10 cellular contexts compared by ENCODE assay signal in the genomic region with DNA sequence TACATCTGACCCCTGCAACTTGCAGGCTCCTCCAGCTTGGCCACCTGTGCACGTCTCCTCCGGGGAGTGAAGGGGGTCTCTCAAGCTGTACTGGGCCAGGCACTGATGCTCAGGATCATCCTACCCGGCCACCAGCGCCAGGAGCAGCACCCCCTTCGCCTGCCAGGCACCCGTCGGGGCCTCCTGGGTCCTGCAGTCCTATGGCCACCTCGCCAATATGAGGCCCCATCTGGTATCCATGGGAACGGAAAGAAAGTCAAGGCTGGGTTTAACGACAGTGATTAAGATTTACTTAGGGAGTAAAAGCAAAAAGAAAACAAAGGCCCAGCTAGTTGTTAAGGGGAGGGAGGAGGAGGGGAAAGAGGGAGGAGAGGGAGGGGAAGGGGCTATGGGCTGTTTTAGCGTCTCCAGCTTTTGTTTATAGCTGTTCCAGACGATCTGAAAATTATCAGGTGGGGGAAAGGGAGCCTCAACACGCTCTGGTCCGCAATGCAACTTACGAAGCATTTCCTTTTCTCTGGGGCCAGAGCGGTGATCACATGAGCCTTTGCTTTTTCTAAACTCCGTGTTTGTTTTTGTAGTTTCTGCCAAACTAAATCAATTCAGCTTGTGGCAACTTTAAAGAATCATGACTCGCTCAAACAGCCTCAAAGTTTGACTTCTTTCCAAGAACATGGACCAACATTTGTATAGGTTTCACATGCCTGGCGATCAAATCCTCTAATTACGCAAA.
DNase-seq lines count a peak whose midpoint lies in the region; ATAC-seq and TF ChIP-seq lines count a peak whose summit lies in the region.
"Had no signal": no experiment of that assay in that cellular context is flagged by ENCODE, and none has a peak within 500 bp of the region (broad histone marks: within the 10 kb centered on the region; RNA-seq: fewer than 3 reads in every experiment).

No MANE protein-coding gene starts in this region.

- H3K4me2 ChIP-seq in SK-N-SH, result no peak overlapping the region

- POLR2A ChIA-PET in SK-N-SH (lab: Yijun Ruan, JAX), result no interaction called here

- 66 to 75% methylated on average over 15 to 19 of the region's 20 CpGs for WGBS in mesodermal cell (ENCODE audit: insufficient coverage in 2 of 2), 2 experiments
- 11 to 19% methylated on average over 20 of the region's 20 CpGs for WGBS in thyroid gland, 2 donors
- 55% methylated on average over 18 of the region's 20 CpGs for WGBS in SK-N-SH (ENCODE audit: low lambda C conversion rate)

- H3K4me3 ChIP-seq in MG63 (no peak overlapping the region), mesodermal cell (ENCODE audit: extremely low read depth, insufficient read depth, low read length, poor library complexity, severe bottlenecking) (no peak overlapping the region), thyroid gland (replicated peaks in 1 of 3) (no peak overlapping the region), SK-N-SH (ENCODE audit: low read depth in 2 of 2, low read length in 1 of 2) (no peak overlapping the region)

- no peaks in the 10 kb centered on the region for H3K79me2 ChIP-seq in SK-N-SH (ENCODE audit: insufficient read depth)

- H3K36me3 ChIP-seq in MG63 (no peaks in the 10 kb centered on the region), mesodermal cell (ENCODE audit: control insufficient read depth, insufficient read depth, low read length) (no peaks in the 10 kb centered on the region), thyroid gland (no peaks in the 10 kb centered on the region), SK-N-SH (replicated peaks in 1 of 2; ENCODE audit: control insufficient read depth in 1 of 2, insufficient read depth in 2 of 2, low read length in 1 of 2) (no peaks in the 10 kb centered on the region)

- CTCF ChIA-PET in SK-N-SH (lab: Yijun Ruan, JAX), result interaction anchor here (1.7 kb wide), 1 partner anchor 132 kb away, joined by 5 read pairs; a partner anchor contains a TSS

- TF ChIP-seq EP300 in SK-N-SH (IDR thresholded peaks at IDR 0.05; ENCODE audit: borderline replicate concordance in 1 of 2, low read depth in 1 of 2, low read length in 1 of 2), result no peak

- no peaks in the 10 kb centered on the region for H3F3A ChIP-seq in SK-N-SH (replicated peaks; ENCODE audit: insufficient read depth)

- H3K4me1 ChIP-seq in mesodermal cell (ENCODE audit: control insufficient read depth, insufficient read depth, low read length, poor library complexity, severe bottlenecking), result peaks cover 14% of the 10 kb centered on the region
- H3K4me1 ChIP-seq in thyroid gland, result peaks cover 15 to 23% of the 10 kb centered on the region in 2 donors
- H3K4me1 ChIP-seq in SK-N-SH (ENCODE audit: control insufficient read depth in 1 of 2, insufficient read depth in 2 of 2, low read depth in 1 of 2, low read length in 1 of 2), result peaks cover 0 to 23% of the 10 kb centered on the region in 2 experiments; a peak in 1 of 4 replicates

- H3K27ac ChIP-seq in mesodermal cell (ENCODE audit: low read depth, low read length, severe bottlenecking) (peak overlapping the region; percentile 69), thyroid gland (peak overlapping the region; percentile 92 to 99 (median 95)), SK-N-SH (ENCODE audit: low read depth in 2 of 2, low read length in 1 of 2) (no peak overlapping the region; a peak in 1 of 4 replicates)

- TF ChIP-seq CTCF in thyroid gland (IDR thresholded peaks at IDR 0.05) (no peak), SK-N-SH (IDR thresholded peaks at IDR 0.05) (no peak)

- intact Hi-C loops in thyroid gland (cut with DNase I), result no loop called here

- ATAC-seq in HG03521 (IDR thresholded peaks at IDR 0.05; ENCODE audit: unreplicated experiment), result no peak

- H3K9me3 ChIP-seq in MG63 (no peaks in the 10 kb centered on the region; the same call in 1 of the 2 replicates), mesodermal cell (ENCODE audit: control insufficient read depth, low read length) (no peaks in the 10 kb centered on the region), thyroid gland (no peaks in the 10 kb centered on the region), SK-N-SH (no peaks in the 10 kb centered on the region)

- H3K27me3 ChIP-seq in MG63 (no peaks in the 10 kb centered on the region), thyroid gland (no peaks in the 10 kb centered on the region), SK-N-SH (ENCODE audit: insufficient read depth) (no peaks in the 10 kb centered on the region)

- no peaks in the 10 kb centered on the region for H3K9me2 ChIP-seq in SK-N-SH

- DNase-seq in MG63 (peak; percentile 59), dermis blood vessel endothelial cell (peak; percentile 10), thyroid gland (peak; percentile 63 to 66), NCI-H446 (lab: John Stamatoyannopoulos, UW) (no peak), SK-N-SH (no peak)
- DNase-seq: activated T-cell treated with anti-CD3 and anti-CD28 coated beads, Interleukin-2, amount 50 U/mL, for 1 hour; hippocampal formation; stimulated activated CD4-positive, alpha-beta T cell treated with anti-CD3 and anti-CD28 coated beads, Interleukin-1b, Interleukin-23, amount 100 ng/mL, for 48 hours had no signal

- H3K9ac ChIP-seq in SK-N-SH, result no peak overlapping the region

- no peaks in the 10 kb centered on the region for H4K20me1 ChIP-seq in SK-N-SH (ENCODE audit: insufficient read depth)

- no peak overlapping the region for H2AFZ ChIP-seq in SK-N-SH (ENCODE audit: low read depth)

- TF ChIP-seq POLR2A in thyroid gland (IDR thresholded peaks at IDR 0.05), result peak in 1 of 2 donors; percentile 64

- no peak for TF ChIP-seq RAD21 in SK-N-SH (IDR thresholded peaks at IDR 0.05; ENCODE audit: low read length)

TF ChIP-seq in SK-N-SH, 30 proteins besides CTCF, POLR2A, EP300 and RAD21:
- TF ChIP-seq TAF1 (IDR thresholded peaks at IDR 0.05; ENCODE audit: borderline replicate concordance, low read depth, low read length) (no peak), NRF1 (IDR thresholded peaks at IDR 0.05; ENCODE audit: low read depth, low read length) (no peak), SIN3A (IDR thresholded peaks at IDR 0.05; ENCODE audit: borderline replicate concordance, low read depth, low read length) (no peak), RCOR1 (IDR thresholded peaks at IDR 0.05; ENCODE audit: low read length) (no peak), YY1 (IDR thresholded peaks at IDR 0.05; ENCODE audit: low read depth) (no peak), EZH2phosphoT487 (IDR thresholded peaks at IDR 0.05; ENCODE audit: borderline replicate concordance, low read depth) (no peak), NFIC (IDR thresholded peaks at IDR 0.05; ENCODE audit: borderline replicate concordance) (no peak), SMC3 (IDR thresholded peaks at IDR 0.05; ENCODE audit: low read depth, low read length) (no peak)

Comparison
In these comparisons a context has a peak if more than half of its experiments do, and no peak if none do; other contexts are left out.
1. DNase-seq: peak in MG63 (single experiment), dermis blood vessel endothelial cell (single experiment) and thyroid gland (2 of 2); none in NCI-H446 (0 of 2) and SK-N-SH (single experiment).
2. H3K27ac ChIP-seq: peak in mesodermal cell (single experiment) and thyroid gland (3 of 3); none in SK-N-SH (0 of 2).